26 cellular contexts compared by ENCODE assay signal in the genomic region with DNA sequence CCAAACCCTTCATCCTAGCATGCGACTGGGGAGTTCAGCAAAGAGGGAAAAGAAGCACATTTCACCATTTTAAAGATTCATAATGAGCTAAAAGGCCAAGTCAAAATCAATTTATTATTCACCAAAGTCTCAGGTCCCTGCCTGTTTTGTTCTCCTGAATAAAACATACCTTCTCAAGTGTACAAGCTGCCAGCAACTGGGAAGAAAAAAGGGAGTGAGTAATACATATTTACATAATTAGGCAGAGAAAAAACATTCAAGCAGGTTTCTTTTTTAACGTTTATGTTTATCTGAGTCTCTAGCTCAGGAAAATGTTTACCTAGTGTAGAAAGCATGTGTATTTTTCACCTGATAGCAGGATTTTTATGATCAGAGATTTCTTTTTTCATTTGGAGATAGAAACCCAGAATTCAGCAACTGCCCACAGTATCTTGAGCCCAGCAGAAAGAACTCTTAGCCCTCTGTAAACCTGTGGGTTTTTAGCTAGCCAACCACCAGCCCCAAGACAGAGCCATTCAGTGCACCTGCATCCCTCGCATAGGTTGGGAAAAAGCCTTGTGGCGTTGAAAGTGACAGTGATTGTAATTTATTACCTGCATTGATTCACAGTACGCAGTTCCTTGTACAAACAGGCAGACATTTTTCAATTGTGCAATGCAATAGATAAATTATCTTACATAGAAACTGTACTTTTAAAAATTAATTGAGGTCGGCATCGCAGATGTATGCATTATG.
DNase-seq lines count a peak whose midpoint lies in the region; ATAC-seq and TF ChIP-seq lines count a peak whose summit lies in the region.
"Had no signal": no experiment of that assay in that cellular context is flagged by ENCODE, and none has a peak within 500 bp of the region (broad histone marks: within the 10 kb centered on the region; RNA-seq: fewer than 3 reads in every experiment).

No MANE protein-coding gene starts in this region.

- peak; percentile 50 for DNase-seq in DMS153 treated with DMSO at 0.1 percent for 48 hours (lab: John Stamatoyannopoulos, UW; ENCODE audit: unreplicated experiment)
- DNase-seq in NCI-H1436 (lab: John Stamatoyannopoulos, UW), result peak; percentile 89
- DNase-seq in NCI-H2227 treated with DMSO at 0.1 percent for 48 hours (lab: John Stamatoyannopoulos, UW), result peak; percentile 49
- DNase-seq in SHP77 treated with DMSO at 0.1 percent for 48 hours (lab: John Stamatoyannopoulos, UW), result peak; percentile 51
- no peak for DNase-seq in kidney tubule cell (ENCODE audit: low spot score)
- DNase-seq in CD14-positive monocyte (ENCODE audit: low spot score), result no peak
- DNase-seq in upper lobe of left lung, result no peak
- DNase-seq: ACHN; activated CD4-positive, alpha-beta memory T cell treated with anti-CD3 and anti-CD28 coated beads for 36 hours; activated effector memory CD4-positive, alpha-beta T cell treated with anti-CD3 and anti-CD28 coated beads, Interleukin-2, amount 50 U/mL, for 16 hours; brain microvascular endothelial cell; cortex of kidney; heart left ventricle; left ventricle myocardium inferior; midbrain; MM.1S; NCI-H526; sigmoid colon had no signal

- WGBS in upper lobe of left lung, 2 donors, result 69 to 71% methylated on average over 7 of the region's 7 CpGs

- no peaks in the 10 kb centered on the region for H3K27me3 ChIP-seq in upper lobe of left lung
- H3K27me3 ChIP-seq: BLaER1 treated with 17β-estradiol and CSF1 and Interleukin-3, amounts not matched to agents 10 nM and 100 nM; brain microvascular endothelial cell; heart left ventricle; sigmoid colon had no signal

- peaks cover 0 to 9% (median 0%) of the 10 kb centered on the region in 7 donors for H3K9me3 Mint-ChIP-seq in CD14-positive monocyte
- H3K9me3 Mint-ChIP-seq: activated CD4-positive, alpha-beta memory T cell treated with anti-CD3 and anti-CD28 coated beads for 36 hours; nephron had no signal

- H3K4me1 ChIP-seq in upper lobe of left lung, result no peaks in the 10 kb centered on the region
- H3K4me1 ChIP-seq: BLaER1 treated with 17β-estradiol and CSF1 and Interleukin-3, amounts not matched to agents 10 nM and 100 nM; heart left ventricle; left ventricle myocardium inferior; sigmoid colon had no signal

- H3K27ac Mint-ChIP-seq in CD14-positive monocyte, result no peak overlapping the region
- H3K27ac Mint-ChIP-seq: activated CD4-positive, alpha-beta memory T cell treated with anti-CD3 and anti-CD28 coated beads for 36 hours; GM23338; nephron; stimulated activated effector memory CD8-positive, alpha-beta T cell treated with anti-CD3 and anti-CD28 coated beads, Interleukin-12 subunit alpha, Interleukin-12 subunit beta, amount 100 ng/mL, for 72 hours had no signal

- no peaks in the 10 kb centered on the region for H3K9me3 ChIP-seq in upper lobe of left lung
- H3K9me3 ChIP-seq: BLaER1 treated with 17β-estradiol and CSF1 and Interleukin-3, amounts not matched to agents 10 nM and 100 nM; heart left ventricle; left ventricle myocardium inferior; sigmoid colon; thoracic aorta had no signal

- intact Hi-C loops in CD14-positive monocyte (cut with micrococcal nuclease), result no loop called here

- no peaks in the 10 kb centered on the region for H3K36me3 Mint-ChIP-seq in CD14-positive monocyte
- H3K36me3 Mint-ChIP-seq: activated CD4-positive, alpha-beta memory T cell treated with anti-CD3 and anti-CD28 coated beads for 36 hours; stimulated activated effector memory CD8-positive, alpha-beta T cell treated with anti-CD3 and anti-CD28 coated beads, Interleukin-12 subunit alpha, Interleukin-12 subunit beta, amount 100 ng/mL, for 72 hours had no signal

- H3K27me3 Mint-ChIP-seq in CD14-positive monocyte (ENCODE audit: low read depth in 3 of 3), result no peaks in the 10 kb centered on the region
- H3K27me3 Mint-ChIP-seq: activated CD4-positive, alpha-beta memory T cell treated with anti-CD3 and anti-CD28 coated beads for 36 hours had no signal

- no peak overlapping the region for H3K4me3 Mint-ChIP-seq in CD14-positive monocyte
- H3K4me3 Mint-ChIP-seq: activated CD4-positive, alpha-beta memory T cell treated with anti-CD3 and anti-CD28 coated beads for 36 hours; GM23338; nephron; stimulated activated effector memory CD8-positive, alpha-beta T cell treated with anti-CD3 and anti-CD28 coated beads, Interleukin-12 subunit alpha, Interleukin-12 subunit beta, amount 100 ng/mL, for 72 hours had no signal

- H3K4me3 ChIP-seq in upper lobe of left lung, result no peak overlapping the region
- H3K4me3 ChIP-seq: BLaER1 treated with 17β-estradiol and CSF1 and Interleukin-3, amounts not matched to agents 10 nM and 100 nM; GM12878; GM23338; heart left ventricle; left ventricle myocardium inferior; sigmoid colon; thoracic aorta had no signal

- ATAC-seq in GM18505 (IDR thresholded peaks at IDR 0.05; ENCODE audit: unreplicated experiment), result no peak
- ATAC-seq in upper lobe of left lung (ENCODE audit: low FRiP score in 2 of 2), result no peak
- ATAC-seq: GM12878; GM23338; heart left ventricle; SK-N-SH treated with all-trans-retinoic acid at 6 μM for 48 hours; stimulated activated effector memory CD8-positive, alpha-beta T cell treated with anti-CD3 and anti-CD28 coated beads, Interleukin-12 subunit alpha, Interleukin-12 subunit beta, amount 100 ng/mL, for 72 hours had no signal

- TF ChIP-seq EP300 in upper lobe of left lung (IDR thresholded peaks at IDR 0.05), result no peak

- no peaks in the 10 kb centered on the region for H3K36me3 ChIP-seq in upper lobe of left lung
- H3K36me3 ChIP-seq: BLaER1 treated with 17β-estradiol and CSF1 and Interleukin-3, amounts not matched to agents 10 nM and 100 nM; brain microvascular endothelial cell; heart left ventricle; left ventricle myocardium inferior; sigmoid colon; thoracic aorta had no signal

- TF ChIP-seq POLR2A in GM18505 (IDR thresholded peaks at IDR 0.05; ENCODE audit: borderline replicate concordance, extremely low read depth, insufficient read depth, insufficient read length) (no peak), upper lobe of left lung (IDR thresholded peaks at IDR 0.05) (no peak)

- H3K4me1 Mint-ChIP-seq in CD14-positive monocyte, result no peaks in the 10 kb centered on the region
- H3K4me1 Mint-ChIP-seq: GM23338; stimulated activated effector memory CD8-positive, alpha-beta T cell treated with anti-CD3 and anti-CD28 coated beads, Interleukin-12 subunit alpha, Interleukin-12 subunit beta, amount 100 ng/mL, for 72 hours had no signal

- no peak overlapping the region for H3K27ac ChIP-seq in upper lobe of left lung
- H3K27ac ChIP-seq: BLaER1 treated with 17β-estradiol and CSF1 and Interleukin-3, amounts not matched to agents 10 nM and 100 nM; brain microvascular endothelial cell; heart left ventricle; left ventricle myocardium inferior; sigmoid colon; thoracic aorta had no signal

- TF ChIP-seq CTCF in CD14-positive monocyte (IDR thresholded peaks at IDR 0.05), result no peak
- TF ChIP-seq CTCF in upper lobe of left lung (IDR thresholded peaks at IDR 0.05), result no peak

Comparison
In these comparisons a context has a peak if more than half of its experiments do, and no peak if none do; other contexts are left out.
1. DNase-seq: peak in DMS153 treated with DMSO at 0.1 percent for 48 hours (single experiment), NCI-H1436 (single experiment), NCI-H2227 treated with DMSO at 0.1 percent for 48 hours (single experiment) and SHP77 treated with DMSO at 0.1 percent for 48 hours (single experiment); none in kidney tubule cell (single experiment), CD14-positive monocyte (single experiment) and upper lobe of left lung (0 of 2).